Comparison of ENCODE assay signal across 20 cellular contexts in genomic region chr7:80623465-80624252, GRCh38. TPM values are rescaled to one million over a fixed set of nuclear protein-coding genes. Genes with fewer than 3 reads are reported as not detected.
DNase-seq lines count a peak whose midpoint lies in the region; ATAC-seq and TF ChIP-seq lines count a peak whose summit lies in the region.
"Had no signal": no experiment of that assay in that cellular context is flagged by ENCODE, and none has a peak within 500 bp of the region (broad histone marks: within the 10 kb centered on the region; RNA-seq: fewer than 3 reads in every experiment).

No MANE protein-coding gene starts in this region.

- H3K9me3 ChIP-seq in IMR-90 (ENCODE audit: control insufficient read depth, insufficient read depth, low read length), result no peaks in the 10 kb centered on the region; the same call in 1 of the 2 replicates
- H3K9me3 ChIP-seq in ectodermal cell (ENCODE audit: control insufficient read depth, low read length), result no peaks in the 10 kb centered on the region
- H3K9me3 ChIP-seq in skeletal muscle tissue (ENCODE audit: control insufficient read depth in 3 of 3, low read length in 3 of 3), result peaks cover 0 to under 1% (median 0%) of the 10 kb centered on the region in 3 donors
- no peaks in the 10 kb centered on the region for H3K9me3 ChIP-seq in transverse colon

- DNase-seq in IMR-90 (no peak), iPS-NIHi7 (ENCODE audit: extremely low spot score) (peak; percentile 10), DMS79 treated with DMSO at 0.1 percent for 48 hours (lab: John Stamatoyannopoulos, UW) (no peak), AG08395 (ENCODE audit: low spot score) (no peak), AG08396 (ENCODE audit: low spot score) (no peak), transverse colon (no peak)
- DNase-seq: activated CD8-positive, alpha-beta memory T cell treated with anti-CD3 and anti-CD28 coated beads, Interleukin-2, amount 50 U/mL, for 48 hours; activated naive CD4-positive, alpha-beta T cell treated with anti-CD3 and anti-CD28 coated beads for 36 hours; brain microvascular endothelial cell; CD4-positive, CD25-positive, alpha-beta regulatory T cell; effector CD8-positive, alpha-beta T cell; foreskin melanocyte; immature natural killer cell; Karpas-422; NCI-H146; stimulated activated CD4-positive, alpha-beta T cell treated with anti-CD3 and anti-CD28 coated beads, Interleukin-12 subunit alpha, Interleukin-12 subunit beta, amount 100 ng/mL, for 4 hours; stomach had no signal

- intact Hi-C loops in IMR-90 (cut with micrococcal nuclease), result no loop called here
- intact Hi-C loops in transverse colon (cut with DNase I; ENCODE audit: low total_unique reads), result no loop called here

- no peak overlapping the region for H3K4me2 ChIP-seq in IMR-90 (ENCODE audit: low read depth, low read length)

- peak overlapping the region in 1 of 2 experiments; percentile 72; a peak in 2 of 4 replicates for H4K8ac ChIP-seq in IMR-90 (ENCODE audit: low read depth in 2 of 2, low read length in 2 of 2)

- TF ChIP-seq POLR2A in IMR-90 (IDR thresholded peaks at IDR 0.05; ENCODE audit: low read depth, low read length) (no peak), transverse colon (IDR thresholded peaks at IDR 0.05) (no peak)

- dilution Hi-C loops in IMR-90 (cut with HindIII; ENCODE audit: low sequenced_read_pairs, unreplicated experiment), result no loop called here

- peak overlapping the region; percentile 88; the same call in 1 of the 2 replicates for H2AK5ac ChIP-seq in IMR-90 (ENCODE audit: low read depth, low read length)

- no CpG with 5 or more reads among the region's 3 CpGs for WGBS in IMR-90 (ENCODE audit: extremely low coverage in 2 of 2, insufficient read length in 1 of 2), 2 experiments
- WGBS in ectodermal cell, 2 experiments, result 73 to 77% methylated on average over 3 of the region's 3 CpGs
- 53 to 71% methylated on average over 3 of the region's 3 CpGs for WGBS in transverse colon (ENCODE audit: low coverage in 1 of 2), 2 donors

- no peak for TF ChIP-seq EP300 in transverse colon (IDR thresholded peaks at IDR 0.05; ENCODE audit: low read depth)

- H3K27me3 ChIP-seq in IMR-90 (ENCODE audit: control insufficient read depth, insufficient read depth, low read length), result no peaks in the 10 kb centered on the region
- no peaks in the 10 kb centered on the region for H3K27me3 ChIP-seq in ectodermal cell (ENCODE audit: control insufficient read depth, insufficient read depth, low read length, poor library complexity, severe bottlenecking)
- no peaks in the 10 kb centered on the region for H3K27me3 ChIP-seq in skeletal muscle tissue (ENCODE audit: control insufficient read depth in 3 of 3, insufficient read depth in 3 of 3, low read length in 3 of 3)
- no peaks in the 10 kb centered on the region for H3K27me3 ChIP-seq in transverse colon
- H3K27me3 ChIP-seq: brain microvascular endothelial cell, stomach had no signal

- CTCF ChIA-PET in IMR-90 (lab: Yijun Ruan, JAX), result interaction anchor here (1.3 kb wide), 1 partner anchor 16 kb away, joined by 3 read pairs; no protein-coding TSS in a partner anchor

- H3K14ac ChIP-seq in IMR-90 (replicated peaks; ENCODE audit: low read depth, low read length), result peak overlapping the region; percentile 92

- peak overlapping the region; percentile 79 for H2BK120ac ChIP-seq in IMR-90 (ENCODE audit: low read depth, low read length)

- 0 out of 2 replicates have a peak overlapping the region, but pooled peaks have one; percentile 41 for H4K91ac ChIP-seq in IMR-90 (ENCODE audit: insufficient read depth, low read depth, low read length)

- in situ Hi-C loops in IMR-90 (cut with MboI; ENCODE audit: low sequenced_read_pairs) (no loop called here), transverse colon (cut with MboI; ENCODE audit: low pct_ligation_motif_present in 1 of 4, low pct_unique_long_range_greater_than_20kb in 1 of 4, low sequenced_read_pairs in 3 of 4) (no loop called here)

- peak overlapping the region; percentile 78 for H2BK5ac ChIP-seq in IMR-90 (ENCODE audit: low read depth, low read length, poor library complexity, severe bottlenecking)

- no peak overlapping the region for H2AK9ac ChIP-seq in IMR-90 (replicated peaks; ENCODE audit: low read depth, low read length, poor library complexity)

- BruUV-seq in IMR-90 (replicated peaks; lab: Mats Ljungman, UMichigan), result no TSS peak

- peaks cover 7% of the 10 kb centered on the region; the same call in 1 of the 2 replicates for H3K9me1 ChIP-seq in IMR-90 (ENCODE audit: insufficient read depth, low read length)

- peak overlapping the region; percentile 99 for H2BK15ac ChIP-seq in IMR-90 (ENCODE audit: low read depth, low read length)

- POLR2A ChIA-PET in IMR-90 (lab: Charles Lee; ENCODE audit: unreplicated experiment), result no interaction called here

- peak overlapping the region; percentile 89 for H2BK20ac ChIP-seq in IMR-90 (ENCODE audit: low read depth, low read length)

- 0 out of 4 replicates have a peak, but pooled peaks cover 0 to 7% of the 10 kb centered on the region in 2 experiments for H3K79me1 ChIP-seq in IMR-90 (ENCODE audit: low read depth in 1 of 2, low read length in 2 of 2)

- peak overlapping the region; percentile 79 for H2AFZ ChIP-seq in IMR-90 (replicated peaks; ENCODE audit: low read length, poor library complexity)
- H2AFZ ChIP-seq: parathyroid adenoma had no signal

- no peak for TF ChIP-seq RAD21 in IMR-90 (IDR thresholded peaks at IDR 0.05; ENCODE audit: low read length)

- H3K27ac ChIP-seq in IMR-90 (ENCODE audit: insufficient read depth, low read length) (no peak overlapping the region), ectodermal cell (ENCODE audit: insufficient read depth, low read depth, low read length, poor library complexity, severe bottlenecking) (peak overlapping the region; percentile 76), skeletal muscle tissue (ENCODE audit: low read depth, low read length) (peak overlapping the region; percentile 9), transverse colon (no peak overlapping the region)
- H3K27ac ChIP-seq: brain microvascular endothelial cell, parathyroid adenoma, stomach had no signal

- H3K9ac ChIP-seq in IMR-90 (ENCODE audit: low read depth, low read length) (no peak overlapping the region), skeletal muscle tissue (ENCODE audit: low read depth in 1 of 3, low read length in 3 of 3) (peak overlapping the region in 2 of 3 donors; percentile 41)
- H3K9ac ChIP-seq: parathyroid adenoma had no signal

- peak; percentile 24; the same call in 1 of the 2 replicates for ATAC-seq in IMR-90 (ENCODE audit: low read depth)

- peak overlapping the region; percentile 89 for H4K5ac ChIP-seq in IMR-90 (ENCODE audit: low read depth, low read length)

- H3K18ac ChIP-seq in IMR-90 (ENCODE audit: low read depth, low read length), result peak overlapping the region; percentile 57; the same call in 1 of the 2 replicates

- no peak for TF ChIP-seq CTCF in IMR-90 (conservative IDR thresholded peaks at IDR 0.05; ENCODE audit: low read depth, low read length)
- no peak for TF ChIP-seq CTCF in transverse colon (IDR thresholded peaks at IDR 0.05)

- H3K4me1 ChIP-seq in IMR-90 (ENCODE audit: control insufficient read depth, insufficient read depth, low read length), result peaks cover 8% of the 10 kb centered on the region
- no peaks in the 10 kb centered on the region for H3K4me1 ChIP-seq in ectodermal cell (ENCODE audit: control insufficient read depth, insufficient read depth, low read length)
- peaks cover 17 to 43% (median 17%) of the 10 kb centered on the region in 3 donors for H3K4me1 ChIP-seq in skeletal muscle tissue (ENCODE audit: control insufficient read depth in 3 of 3, insufficient read depth in 3 of 3, low read length in 3 of 3)
- H3K4me1 ChIP-seq in transverse colon, result no peaks in the 10 kb centered on the region
- H3K4me1 ChIP-seq: parathyroid adenoma, stomach had no signal

- no peaks in the 10 kb centered on the region for H4K20me1 ChIP-seq in IMR-90 (ENCODE audit: insufficient read depth, low read length)

- peak overlapping the region; percentile 71; the same call in 1 of the 2 replicates for H3K4ac ChIP-seq in IMR-90 (ENCODE audit: low read depth, low read length)

- H3K4me3 ChIP-seq in IMR-90 (ENCODE audit: insufficient read depth, low read depth, low read length) (no peak overlapping the region), ectodermal cell (ENCODE audit: insufficient read depth, low read depth, low read length) (no peak overlapping the region), skeletal muscle tissue (ENCODE audit: low read length in 3 of 3) (peak overlapping the region in 1 of 3 donors; percentile 17), transverse colon (no peak overlapping the region)
- H3K4me3 ChIP-seq: stomach had no signal

- peak overlapping the region; percentile 88; the same call in 1 of the 2 replicates for H3K23ac ChIP-seq in IMR-90 (ENCODE audit: low read depth, low read length)

- H3K36me3 ChIP-seq in IMR-90 (ENCODE audit: control insufficient read depth, insufficient read depth, low read length) (no peaks in the 10 kb centered on the region), ectodermal cell (ENCODE audit: control insufficient read depth, insufficient read depth, low read length) (no peaks in the 10 kb centered on the region), skeletal muscle tissue (ENCODE audit: control insufficient read depth in 3 of 3, insufficient read depth in 3 of 3, low read length in 3 of 3) (no peaks in the 10 kb centered on the region), transverse colon (no peaks in the 10 kb centered on the region)
- H3K36me3 ChIP-seq: brain microvascular endothelial cell, stomach had no signal

- no peak overlapping the region for H3K56ac ChIP-seq in IMR-90 (ENCODE audit: extremely low read depth, insufficient read depth, low read length)

TF ChIP-seq in IMR-90, 13 proteins besides CTCF, POLR2A, EP300 and RAD21 (continues in another document):
- TF ChIP-seq NFE2L2 (IDR thresholded peaks at IDR 0.05; ENCODE audit: low read depth, low read length), result no peak
- TF ChIP-seq USF2 (IDR thresholded peaks at IDR 0.05; ENCODE audit: low read depth, low read length), result no peak
- TF ChIP-seq MAFK (IDR thresholded peaks at IDR 0.05; ENCODE audit: low read depth, low read length), result no peak
- TF ChIP-seq RFX5 (IDR thresholded peaks at IDR 0.05; ENCODE audit: low read depth, low read length), result no peak

RNA-seq across cellular contexts. Expression of gene CD36, which starts 14.8 kb away (rescaled TPM):
- total RNA-seq in IMR-90 (2012; rRNA removed), result 0.54 and 0.56 TPM in 2 replicates
- polyA plus RNA-seq in IMR-90 (2012; rRNA removed), result 0.19 and 0.52 TPM in 2 replicates
- polyA plus RNA-seq in IMR-90 (2012; cell fraction: cytosol; rRNA removed), result 0.04 and 0.05 TPM in 2 replicates
- 0.03 and 0.47 TPM in 2 replicates for polyA plus RNA-seq in IMR-90 (2012; cell fraction: nucleus; rRNA removed; ENCODE audit: low replicate concordance)
- polyA plus RNA-seq in ectodermal cell (2013, experiment 1 of 4), result 0.94 TPM
- 0.53 TPM for polyA plus RNA-seq in ectodermal cell (2013, experiment 2 of 4)
- polyA plus RNA-seq in ectodermal cell (2013, experiment 3 of 4), result 0.75 TPM
- 1.1 TPM for polyA plus RNA-seq in ectodermal cell (2013, experiment 4 of 4)
- total RNA-seq in skeletal muscle tissue, result 533 TPM
- 10 to 100 TPM; 11.5 to 59.2 (median 31.5) TPM for total RNA-seq in transverse colon
- total RNA-seq: activated naive CD4-positive, alpha-beta T cell treated with anti-CD3 and anti-CD28 coated beads for 36 hours had no signal

Comparison
In these comparisons a context has a peak if more than half of its experiments do, and no peak if none do; other contexts are left out.
1. H3K27ac ChIP-seq: peak in ectodermal cell (single experiment) and skeletal muscle tissue (single experiment); none in IMR-90 (single experiment) and transverse colon (0 of 4).